8 cellular contexts compared by ENCODE assay signal in the genomic region with DNA sequence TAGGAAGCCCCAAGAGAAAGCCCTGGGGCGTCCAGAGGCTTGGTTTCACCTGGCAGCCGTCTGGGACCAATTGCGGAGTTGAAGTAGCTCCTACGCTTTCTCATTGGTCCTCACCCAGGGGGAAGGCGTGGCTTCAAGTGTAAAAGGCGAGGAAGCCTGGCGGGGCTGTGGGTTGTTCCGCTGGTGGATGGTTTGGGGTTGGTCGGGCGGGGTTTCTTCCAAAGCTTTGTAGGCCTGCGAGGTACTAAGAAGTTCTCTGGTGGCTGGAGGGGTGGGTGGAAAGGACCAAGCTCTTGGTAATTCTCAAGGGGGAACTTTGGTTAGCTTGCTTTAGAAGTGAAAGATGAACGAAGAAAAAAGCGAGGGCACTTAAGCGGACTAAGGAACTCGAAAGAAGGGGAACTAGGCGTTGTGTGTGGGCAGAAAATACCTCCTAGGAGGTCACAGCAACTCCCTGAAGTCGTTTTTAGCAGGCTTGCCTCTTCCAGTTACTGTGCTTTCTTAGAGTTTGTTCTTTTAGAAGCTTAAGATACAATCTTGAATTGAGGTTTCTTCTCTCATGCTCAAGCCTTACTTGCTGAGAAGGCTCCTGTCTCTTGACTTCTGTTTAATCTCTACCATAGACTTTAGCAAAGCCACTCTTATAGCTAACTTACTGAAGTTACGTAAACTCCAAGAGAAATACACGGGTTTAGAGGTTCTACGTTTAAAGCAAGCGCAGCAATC. TPM values are rescaled to one million over a fixed set of nuclear protein-coding genes. Genes with fewer than 3 reads are reported as not detected.
DNase-seq lines count a peak whose midpoint lies in the region; ATAC-seq and TF ChIP-seq lines count a peak whose summit lies in the region.

No MANE protein-coding gene starts in this region.

- intact Hi-C loops in sciatic nerve (cut with DNase I), result no loop called here

- TF ChIP-seq POLR2A in GM19193 (IDR thresholded peaks at IDR 0.05; ENCODE audit: extremely low read depth, insufficient read depth, insufficient read length), result peak; percentile 69

- ATAC-seq in HG03175 (IDR thresholded peaks at IDR 0.05; ENCODE audit: unreplicated experiment), result peak; percentile 95
- ATAC-seq in sciatic nerve, result peak; percentile 73

- peak; percentile 32 to 57 (median 46) for DNase-seq in activated CD4-positive, CD25-positive, alpha-beta regulatory T cell (lab: John Stamatoyannopoulos, UW)
- DNase-seq in ecto neural progenitor cell (ENCODE audit: low spot score), result peak; percentile 64
- DNase-seq in sciatic nerve (ENCODE audit: low spot score), result peak; percentile 67
- no peak for DNase-seq in NK-92 treated with Interleukin-12 subunit alpha and Interleukin-12 subunit beta, amount 100 ng/mL, for 24 hours (lab: John Stamatoyannopoulos, UW)
- no peak for DNase-seq in DMS 273 treated with DMSO at 0.1 percent for 48 hours (lab: John Stamatoyannopoulos, UW)
- no peak for DNase-seq in NCI-H774 (lab: John Stamatoyannopoulos, UW)

RNA-seq across cellular contexts. Expression of gene CCNG2, which starts 36.7 kb away (rescaled TPM):
- 48.5 TPM for total RNA-seq in sciatic nerve

Comparison
In these comparisons a context has a peak if more than half of its experiments do, and no peak if none do; other contexts are left out.
1. DNase-seq: peak in activated CD4-positive, CD25-positive, alpha-beta regulatory T cell (4 of 4), ecto neural progenitor cell (single experiment) and sciatic nerve (single experiment); none in NK-92 treated with Interleukin-12 subunit alpha and Interleukin-12 subunit beta, amount 100 ng/mL, for 24 hours (single experiment), DMS 273 treated with DMSO at 0.1 percent for 48 hours (single experiment) and NCI-H774 (single experiment).